In genomic region chr1:196887515-196888239, GRCh38 we compare ENCODE assay signal across 16 cellular contexts. TPM values are rescaled to one million over a fixed set of nuclear protein-coding genes. Genes with fewer than 3 reads are reported as not detected.
A peak's percentile ranks its signal among the peaks of the same experiment; 100 is the strongest.
DNase-seq lines count a peak whose midpoint lies in the region; ATAC-seq, FAIRE-seq and TF ChIP-seq lines count a peak whose summit lies in the region.
"Had no signal": no experiment of that assay in that cellular context is flagged by ENCODE, and none has a peak within 500 bp of the region (broad histone marks: within the 10 kb centered on the region; RNA-seq: fewer than 3 reads in every experiment).

CFHR4 (plus strand) TSS chr1:196888052; CDS start chr1:196888151, 99 bp downstream.

- TF ChIP-seq EP300 in HepG2 (IDR thresholded peaks at IDR 0.05; ENCODE audit: low read depth in 2 of 2, low read length in 2 of 2) (no peak), HepG2 (CRISPR knock-in tag; IDR thresholded peaks at IDR 0.05; ENCODE audit: borderline replicate concordance) (no peak)

- no peak within 1 kb of the TSS for H3K4me2 ChIP-seq in HepG2 (ENCODE audit: low read depth, low read length)

- H3K4me3 ChIP-seq in HepG2 (replicated peaks in 1 of 3; ENCODE audit: insufficient read depth in 1 of 3, low read depth in 2 of 3, low read length in 3 of 3): no peak within 1 kb of the TSS
- H3K4me3 ChIP-seq: pancreas had no signal

- FAIRE-seq in HepG2 (lab: Jason Lieb, UNC) (no peak), HTR-8/SVneo (lab: Jason Lieb, UNC) (no peak)
- FAIRE-seq: pancreas had no signal

- DNase-seq in HepG2 (ENCODE audit: low spot score) (no peak), pons (ENCODE audit: low spot score) (no peak), OCI-M1 (lab: John Stamatoyannopoulos, UW) (no peak), NCI-H524 (lab: John Stamatoyannopoulos, UW) (no peak), HTR-8/SVneo (ENCODE audit: insufficient read length, low spot score) (no peak)
- DNase-seq: activated CD4-positive, alpha-beta T cell treated with anti-CD3 and anti-CD28 coated beads, Interleukin-2, amount 50 U/mL, for 4 hours; caudate nucleus; NCI-H187 treated with DMSO at 0.1 percent for 48 hours; pancreas; T-helper 17 cell had no signal

- H3K4me1 ChIP-seq in HepG2 (ENCODE audit: insufficient read depth, low read length): no peaks in the 10 kb centered on the region
- H3K4me1 ChIP-seq: pancreas had no signal

- no peak for TF ChIP-seq POLR2A in HepG2 (IDR thresholded peaks at IDR 0.05; ENCODE audit: insufficient read depth in 1 of 2, low read depth in 2 of 2, low read length in 2 of 2)

- no peaks in the 10 kb centered on the region for H3K79me2 ChIP-seq in HepG2 (ENCODE audit: insufficient read depth, low read length)

- CTCF ChIA-PET in HepG2 (lab: Yijun Ruan, JAX; ENCODE audit: low intra/inter-chr PET ratio, low total read pairs): no interaction called here

- no peak for TF ChIP-seq RAD21 in HepG2 (CRISPR knock-in tag; IDR thresholded peaks at IDR 0.05)

- POLR2A ChIA-PET in HepG2 (lab: Yijun Ruan, JAX): no interaction called here

- no TSS peak for BruUV-seq in HepG2 (replicated peaks; lab: Mats Ljungman, UMichigan)

- H3K27ac ChIP-seq in HepG2 (ENCODE audit: extremely low read length, insufficient read depth, low read length): no peak within 1 kb of the TSS
- H3K27ac ChIP-seq: C4-2B, pancreas had no signal

- no peaks in the 10 kb centered on the region for H3K27me3 ChIP-seq in HepG2 (ENCODE audit: control insufficient read depth in 1 of 2, insufficient read depth in 2 of 2, low read length in 2 of 2)
- H3K27me3 ChIP-seq: pancreas had no signal

- H3K9ac ChIP-seq in HepG2 (ENCODE audit: insufficient read depth, low read depth, low read length): no peak within 1 kb of the TSS

- H4K20me1 ChIP-seq in HepG2 (ENCODE audit: insufficient read depth, low read length): no peaks in the 10 kb centered on the region

- no peak within 1 kb of the TSS for H2AFZ ChIP-seq in HepG2 (ENCODE audit: low read length)

- intact Hi-C loops in HepG2 (cut with micrococcal nuclease; ENCODE audit: unreplicated experiment): no loop called here

- in situ Hi-C loops in HepG2 (cut with HindIII; ENCODE audit: extremely low pct_ligation_motif_present, low pct_unique_long_range_greater_than_20kb): no loop called here

- ATAC-seq in GM19043 (IDR thresholded peaks at IDR 0.05; ENCODE audit: low read depth, unreplicated experiment) (peak; percentile 67), HG02642 (IDR thresholded peaks at IDR 0.05; ENCODE audit: poor library complexity, unreplicated experiment) (peak; percentile 87), HG03196 (IDR thresholded peaks at IDR 0.05; ENCODE audit: unreplicated experiment) (peak; percentile 99), HepG2 (peak; percentile 73)
- ATAC-seq: pancreas, T-helper 17 cell had no signal

- H3K36me3 ChIP-seq in HepG2 (replicated peaks in 1 of 2; ENCODE audit: control insufficient read depth in 1 of 2, insufficient read depth in 2 of 2, low read length in 2 of 2): no peaks in the 10 kb centered on the region
- H3K36me3 ChIP-seq: pancreas had no signal

- no peaks in the 10 kb centered on the region for H3K9me3 ChIP-seq in HepG2 (ENCODE audit: low read length)
- H3K9me3 ChIP-seq: pancreas had no signal

- no peak for TF ChIP-seq CTCF in HepG2 (CRISPR knock-in tag; IDR thresholded peaks at IDR 0.05)

TF ChIP-seq in HepG2, 621 proteins besides CTCF, POLR2A, EP300 and RAD21 (continues in another document):
- TF ChIP-seq NR2F1 (CRISPR knock-in tag; IDR thresholded peaks at IDR 0.05) (0 out of 4 replicates have a peak, but pooled peaks of 1 of the 2 experiments have one; percentile 14), ZNF296 (CRISPR knock-in tag; conservative IDR thresholded peaks at IDR 0.05) (no peak), TBL1XR1 (IDR thresholded peaks at IDR 0.05; ENCODE audit: borderline replicate concordance, low read length, partially characterized antibody) (no peak), CEBPB (IDR thresholded peaks at IDR 0.05; ENCODE audit: borderline replicate concordance, low read depth, low read length) (peak; percentile 73), SETDB1 (CRISPR knock-in tag; IDR thresholded peaks at IDR 0.05; ENCODE audit: borderline replicate concordance) (no peak), HNF4A (CRISPR knock-in tag; IDR thresholded peaks at IDR 0.05) (peak; percentile 59), HNRNPLL (IDR thresholded peaks at IDR 0.05; ENCODE audit: low read depth, low read length, poor library complexity, severe bottlenecking) (no peak), CEBPG (CRISPR knock-in tag; IDR thresholded peaks at IDR 0.05) (peak; percentile 62; the same call in 1 of the 2 replicates), NKX3-1 (CRISPR knock-in tag; IDR thresholded peaks at IDR 0.05) (no peak), PAXIP1 (CRISPR knock-in tag; conservative IDR thresholded peaks at IDR 0.05) (peak; percentile 34; the same call in 1 of the 2 replicates)
- TF ChIP-seq, protein P1, sequence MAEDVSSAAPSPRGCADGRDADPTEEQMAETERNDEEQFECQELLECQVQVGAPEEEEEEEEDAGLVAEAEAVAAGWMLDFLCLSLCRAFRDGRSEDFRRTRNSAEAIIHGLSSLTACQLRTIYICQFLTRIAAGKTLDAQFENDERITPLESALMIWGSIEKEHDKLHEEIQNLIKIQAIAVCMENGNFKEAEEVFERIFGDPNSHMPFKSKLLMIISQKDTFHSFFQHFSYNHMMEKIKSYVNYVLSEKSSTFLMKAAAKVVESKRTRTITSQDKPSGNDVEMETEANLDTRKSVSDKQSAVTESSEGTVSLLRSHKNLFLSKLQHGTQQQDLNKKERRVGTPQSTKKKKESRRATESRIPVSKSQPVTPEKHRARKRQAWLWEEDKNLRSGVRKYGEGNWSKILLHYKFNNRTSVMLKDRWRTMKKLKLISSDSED (CRISPR knock-in tag; IDR thresholded peaks at IDR 0.05): no peak

RNA-seq across cellular contexts. Expression of gene CFHR4, which starts in this region (rescaled TPM):
- total RNA-seq in HepG2 (2016; rRNA removed; fragmentation: Illumina TruSeq; extraction: Trizol): not detected in 2 replicates
- not detected in 2 replicates for total RNA-seq in HepG2 (2016; cell fraction: cytosol; rRNA removed; fragmentation: Illumina TruSeq; extraction: Trizol; ENCODE audit: low read depth)
- total RNA-seq in HepG2 (2016; cell fraction: insoluble cytoplasmic fraction; rRNA removed; fragmentation: Illumina TruSeq; extraction: Trizol): not detected in 2 replicates
- not detected in 2 replicates for total RNA-seq in HepG2 (2016; cell fraction: membrane; rRNA removed; fragmentation: Illumina TruSeq; extraction: Trizol)
- total RNA-seq in HepG2 (2016; cell fraction: nucleus; rRNA removed; fragmentation: Illumina TruSeq; extraction: Trizol): not detected in 2 replicates
- polyA plus RNA-seq in HepG2 (2011; rRNA removed): not detected in 2 replicates
- polyA plus RNA-seq in HepG2 (2011; cell fraction: cytosol; rRNA removed): not detected in 2 replicates
- not detected in 2 replicates for polyA plus RNA-seq in HepG2 (2011; cell fraction: nucleus; rRNA removed)
- not detected in 2 replicates for polyA plus RNA-seq in HepG2 (2012)
- polyA plus RNA-seq in HepG2 (2016; cell fraction: cytosol; fragmentation: Illumina TruSeq; extraction: Trizol; ENCODE audit: low read depth): not detected in 2 replicates
- polyA plus RNA-seq in HepG2 (2016; cell fraction: insoluble cytoplasmic fraction; fragmentation: Illumina TruSeq; extraction: Trizol; ENCODE audit: low read depth): not detected in 2 replicates
- polyA plus RNA-seq in HepG2 (2016; cell fraction: membrane; fragmentation: Illumina TruSeq; extraction: Trizol; ENCODE audit: low read depth): not detected in 2 replicates
- not detected in 2 replicates for polyA plus RNA-seq in HepG2 (2016; cell fraction: nucleus; fragmentation: Illumina TruSeq; extraction: Trizol; ENCODE audit: insufficient read depth, low read depth)
- not detected in 2 replicates for polyA minus RNA-seq in HepG2 (2011; rRNA and poly(A)+ RNA removed; ENCODE audit: low replicate concordance)
- not detected in 2 replicates for polyA minus RNA-seq in HepG2 (2011; cell fraction: cytosol; rRNA and poly(A)+ RNA removed)
- polyA minus RNA-seq in HepG2 (2011; cell fraction: nucleus; rRNA and poly(A)+ RNA removed): not detected in 2 replicates
- total RNA-seq: mesothelial cell of epicardium, OCI-LY7, T-helper 17 cell had no signal
- polyA plus RNA-seq: pancreas had no signal

Comparison
In these comparisons a context has a peak if more than half of its experiments do, and no peak if none do; other contexts are left out.
1. Peak in ATAC-seq in HepG2; RNA of the gene not detected or under 1 TPM.